ENCODE assay signal across 26 cellular contexts in genomic region chr2:22623620-22624019, GRCh38.
"Had no signal": no experiment of that assay in that cellular context is flagged by ENCODE, and none has a peak within 500 bp of the region (broad histone marks: within the 10 kb centered on the region; RNA-seq: fewer than 3 reads in every experiment).

No MANE protein-coding gene starts in this region.

- H3K36me3 ChIP-seq: stomach, suprapubic skin, thoracic aorta, thyroid gland, tibial artery, tibial nerve, transverse colon, upper lobe of left lung, upper lobe of right lung, uterus, vagina had no signal

- H3K9me3 ChIP-seq: stomach, suprapubic skin, testis, thoracic aorta, thyroid gland, tibial artery, tibial nerve, transverse colon, upper lobe of left lung, upper lobe of right lung, uterus, vagina had no signal

- H3K27ac ChIP-seq: stomach, suprapubic skin, testis, thoracic aorta, thyroid gland, tibial artery, tibial nerve, transverse colon, upper lobe of left lung, upper lobe of right lung, uterus, vagina had no signal

- DNase-seq: stimulated activated CD4-positive, alpha-beta T cell treated with anti-CD3 and anti-CD28 coated beads, Interleukin-2, amount 100 ng/mL, for 48 hours; stimulated activated CD4-positive, alpha-beta T cell treated with anti-CD3 and anti-CD28 coated beads, Interleukin-4, amount 100 ng/mL, for 1 hour; stimulated activated CD4-positive, alpha-beta T cell treated with anti-CD3 and anti-CD28 coated beads, Interleukin-4, amount 100 ng/mL, for 24 hours; stimulated activated CD4-positive, alpha-beta T cell treated with anti-CD3 and anti-CD28 coated beads, Interleukin-4, amount 100 ng/mL, for 4 hours; stimulated activated CD8-positive, alpha-beta memory T cell treated with anti-CD3 and anti-CD28 coated beads, Interleukin-4, amount 100 ng/mL, for 48 hours; stimulated activated naive B cell treated with anti-CD40 and anti-IgM and Interleukin-4, amounts not matched to agents 10 μg/mL and 1 μg/mL and 100 μg/mL, for 72 hours; stimulated activated naive CD4-positive, alpha-beta T cell; stimulated activated naive CD4-positive, alpha-beta T cell treated with Interleukin-2 at 50 U/mL for 16 hours; stimulated activated naive CD8-positive, alpha-beta T cell treated with anti-CD3 and anti-CD28 coated beads, Interleukin-15, amount 100 ng/mL, for 72 hours; stimulated activated naive CD8-positive, alpha-beta T cell treated with anti-CD3 and anti-CD28 coated beads, Interleukin-15, Interleukin-2, amounts not matched to agents 100 U/mL and 50 U/mL, for 24 hours; stomach; substantia nigra; testis; thyroid gland; tibial artery; transverse colon; trophoblast cell; upper lobe of left lung; upper lobe of right lung; uterus had no signal

- H3K4me1 ChIP-seq: stomach, suprapubic skin, testis, thyroid gland, tibial nerve, transverse colon, upper lobe of left lung, upper lobe of right lung, uterus, vagina had no signal

- H3K27me3 ChIP-seq: stomach, suprapubic skin, testis, thyroid gland, tibial artery, tibial nerve, transverse colon, upper lobe of left lung, upper lobe of right lung, uterus, vagina had no signal

- ATAC-seq: stimulated activated effector memory CD8-positive, alpha-beta T cell treated with anti-CD3 and anti-CD28 coated beads, Interleukin-12 subunit alpha, Interleukin-12 subunit beta, amount 100 ng/mL, for 72 hours; stimulated activated memory B cell treated with anti-CD40 and anti-IgM and Interleukin-4, amounts not matched to agents 10 μg/mL and 1 μg/mL and 100 μg/mL, for 72 hours; stimulated activated naive B cell treated with anti-CD40 and anti-IgM and Interleukin-4, amounts not matched to agents 10 μg/mL and 1 μg/mL and 100 μg/mL, for 72 hours; stimulated activated naive CD8-positive, alpha-beta T cell treated with anti-CD3 and anti-CD28 coated beads, Interleukin-15, amount 100 ng/mL, for 72 hours; stimulated activated naive CD8-positive, alpha-beta T cell treated with anti-CD3 and anti-CD28 coated beads, Interleukin-15, Interleukin-2, amounts not matched to agents 100 U/mL and 50 U/mL, for 24 hours; upper lobe of right lung had no signal

- H3K4me3 ChIP-seq: stomach, suprapubic skin, testis, thoracic aorta, thyroid gland, tibial artery, tibial nerve, transverse colon, upper lobe of left lung, upper lobe of right lung, uterus, vagina had no signal
